ENCODE assay signal across 13 cellular contexts in the genomic region with DNA sequence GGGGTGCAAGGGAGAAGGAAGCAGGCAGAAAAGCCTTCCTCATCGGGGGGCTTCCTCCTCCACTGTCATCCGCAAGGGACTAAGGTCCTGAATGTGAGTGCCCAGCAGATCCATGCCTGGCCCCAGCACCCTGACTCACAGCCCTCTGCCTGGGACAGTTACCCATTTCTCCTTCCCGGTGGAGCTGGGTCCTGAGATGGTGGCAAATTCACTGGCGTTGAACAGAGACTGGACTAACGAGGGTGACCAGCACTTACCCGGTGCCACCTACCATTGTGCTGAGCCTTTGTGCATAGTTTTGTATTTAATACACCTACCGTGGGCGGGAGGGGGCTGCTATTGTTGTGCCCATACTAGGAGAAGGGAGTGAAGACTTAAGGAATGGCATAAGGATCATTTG. TPM values are rescaled to one million over a fixed set of nuclear protein-coding genes. Genes with fewer than 3 reads are reported as not detected.
DNase-seq lines count a peak whose midpoint lies in the region; TF ChIP-seq lines count a peak whose summit lies in the region.
"Had no signal": no experiment of that assay in that cellular context is flagged by ENCODE, and none has a peak within 500 bp of the region (broad histone marks: within the 10 kb centered on the region; RNA-seq: fewer than 3 reads in every experiment).

No MANE protein-coding gene starts in this region.

- TF ChIP-seq POLR2A in Peyer's patch (IDR thresholded peaks at IDR 0.05) (no peak), prostate gland (IDR thresholded peaks at IDR 0.05) (no peak)

- H2AFZ ChIP-seq in fibroblast of lung (ENCODE audit: low read length), result no peak overlapping the region

- no peak overlapping the region for H3K9ac ChIP-seq in fibroblast of lung (ENCODE audit: insufficient read depth, low read length)

- H3K79me2 ChIP-seq in fibroblast of lung (ENCODE audit: control insufficient read depth, insufficient read depth, low read length), result no peaks in the 10 kb centered on the region

- WGBS in prostate gland, result 79% methylated on average over 8 of the region's 8 CpGs

- DNase-seq in Peyer's patch, result peak in 2 of 3 donors; percentile 38 to 53
- no peak for DNase-seq in fibroblast of lung (ENCODE audit: low read depth in 2 of 2)
- DNase-seq in prostate gland (ENCODE audit: low spot score), result no peak
- no peak for DNase-seq in COLO829 (ENCODE audit: low spot score)
- no peak for DNase-seq in stimulated activated CD4-positive, alpha-beta T cell treated with anti-CD3 and anti-CD28 coated beads, Interleukin-1b, Interleukin-23, amount 100 ng/mL, for 48 hours
- no peak for DNase-seq in hypothalamus (lab: John Stamatoyannopoulos, UW)
- DNase-seq in DMS53 (lab: John Stamatoyannopoulos, UW), result no peak
- DNase-seq: activated CD8-positive, alpha-beta T cell treated with anti-CD3 and anti-CD28 coated beads for 36 hours; DMS 273 treated with DMSO at 0.1 percent for 48 hours; Karpas-422; stimulated activated naive B cell treated with anti-CD40 and anti-IgM and Interleukin-4, amounts not matched to agents 10 μg/mL and 1 μg/mL and 100 μg/mL, for 72 hours had no signal

- H3K4me3 ChIP-seq in Peyer's patch (no peak overlapping the region), fibroblast of lung (replicated peaks in 1 of 4; ENCODE audit: control extremely low read depth in 1 of 4, insufficient read depth in 1 of 4, low read depth in 3 of 4, low read length in 4 of 4) (no peak overlapping the region), prostate gland (no peak overlapping the region)

- H4K20me1 ChIP-seq in fibroblast of lung (ENCODE audit: control insufficient read depth, extremely low read depth, insufficient read depth, low read length), result no peaks in the 10 kb centered on the region

- peak overlapping the region; percentile 95 for H3K27ac ChIP-seq in C4-2B
- H3K27ac ChIP-seq in Peyer's patch, result peak overlapping the region in 3 of 4 donors; percentile 9 to 93 (median 84)
- peak overlapping the region; percentile 63 for H3K27ac ChIP-seq in fibroblast of lung (ENCODE audit: insufficient read depth, low read length)
- H3K27ac ChIP-seq in prostate gland, result peak overlapping the region; percentile 94 to 99

- no peaks in the 10 kb centered on the region for H3K36me3 ChIP-seq in Peyer's patch
- H3K36me3 ChIP-seq in fibroblast of lung (ENCODE audit: control insufficient read depth, insufficient read depth, low read length), result no peaks in the 10 kb centered on the region
- no peaks in the 10 kb centered on the region for H3K36me3 ChIP-seq in prostate gland

- TF ChIP-seq CTCF in C4-2B (conservative IDR thresholded peaks at IDR 0.05) (no peak), Peyer's patch (IDR thresholded peaks at IDR 0.05) (no peak), fibroblast of lung (conservative IDR thresholded peaks at IDR 0.05 in 1 of 2, IDR thresholded peaks at IDR 0.05 in 1 of 2; ENCODE audit: low read depth in 1 of 2, low read length in 2 of 2) (no peak), prostate gland (IDR thresholded peaks at IDR 0.05) (no peak)

- no peaks in the 10 kb centered on the region for H3K27me3 ChIP-seq in Peyer's patch
- H3K27me3 ChIP-seq in fibroblast of lung (ENCODE audit: control insufficient read depth, insufficient read depth, low read length), result peaks cover 3% of the 10 kb centered on the region
- no peaks in the 10 kb centered on the region for H3K27me3 ChIP-seq in prostate gland (replicated peaks; ENCODE audit: insufficient read depth)

- intact Hi-C loops in prostate gland (cut with DNase I), result loop anchor here (5.0 to 10.0 kb wide), 2 partner anchors 47 to 295 kb away; no protein-coding TSS in a partner anchor

- H3K4me2 ChIP-seq in fibroblast of lung (ENCODE audit: extremely low read depth, insufficient read depth, low read length), result peak overlapping the region; percentile 66

- H3K4me1 ChIP-seq in Peyer's patch, result peaks cover 0 to 26% (median 10%) of the 10 kb centered on the region in 4 donors
- H3K4me1 ChIP-seq in fibroblast of lung (ENCODE audit: control insufficient read depth, extremely low read depth, insufficient read depth, low read length), result peaks cover 25% of the 10 kb centered on the region
- peaks cover 17% of the 10 kb centered on the region for H3K4me1 ChIP-seq in prostate gland (replicated peaks)

- no peaks in the 10 kb centered on the region for H3K9me3 ChIP-seq in Peyer's patch
- H3K9me3 ChIP-seq in fibroblast of lung (ENCODE audit: control insufficient read depth, insufficient read depth, low read depth, low read length), result no peaks in the 10 kb centered on the region
- no peaks in the 10 kb centered on the region for H3K9me3 ChIP-seq in prostate gland

RNA-seq across cellular contexts. Expression of a gene that starts 30.9 kb away (rescaled TPM):
- total RNA-seq in Peyer's patch, result 100 to 1,000 TPM; 145 to 543 (median 176) TPM
- under 0.01 and 0.50 TPM in 2 replicates for total RNA-seq in fibroblast of lung
- polyA plus RNA-seq in fibroblast of lung, result 0.07 and 0.26 TPM in 2 replicates
- polyA plus RNA-seq in fibroblast of lung (2012), result 0.16 and 1.1 TPM in 2 replicates
- 3.8 TPM in 1 of 2 replicates, not detected in the other for polyA minus RNA-seq in fibroblast of lung (ENCODE audit: low replicate concordance)
- 1 to 10 TPM; 4.6 to 6.2 TPM for total RNA-seq in prostate gland
- total RNA-seq: activated CD8-positive, alpha-beta T cell treated with anti-CD3 and anti-CD28 coated beads for 36 hours; SK-MEL-5 had no signal

Comparison
In these comparisons a context has a peak if more than half of its experiments do, and no peak if none do; other contexts are left out.
1. DNase-seq: peak in Peyer's patch (2 of 3); none in fibroblast of lung (0 of 2), prostate gland (single experiment), COLO829 (single experiment), stimulated activated CD4-positive, alpha-beta T cell treated with anti-CD3 and anti-CD28 coated beads, Interleukin-1b, Interleukin-23, amount 100 ng/mL, for 48 hours (single experiment), hypothalamus (0 of 51) and DMS53 (single experiment).
2. RNA of a gene that starts 30.9 kb away (total RNA-seq): 145 to 543 TPM in Peyer's patch; 4.6 to 6.2 TPM in prostate gland and under 0.01 to 0.50 TPM in fibroblast of lung; every median in the first group is over 10 times any median in the second.
3. Peak in every context shown above with its lines, with median percentiles within 50 percentile points of each other: H3K27ac ChIP-seq.